Comparison of ENCODE assay signal across 29 cellular contexts in the genomic region with DNA sequence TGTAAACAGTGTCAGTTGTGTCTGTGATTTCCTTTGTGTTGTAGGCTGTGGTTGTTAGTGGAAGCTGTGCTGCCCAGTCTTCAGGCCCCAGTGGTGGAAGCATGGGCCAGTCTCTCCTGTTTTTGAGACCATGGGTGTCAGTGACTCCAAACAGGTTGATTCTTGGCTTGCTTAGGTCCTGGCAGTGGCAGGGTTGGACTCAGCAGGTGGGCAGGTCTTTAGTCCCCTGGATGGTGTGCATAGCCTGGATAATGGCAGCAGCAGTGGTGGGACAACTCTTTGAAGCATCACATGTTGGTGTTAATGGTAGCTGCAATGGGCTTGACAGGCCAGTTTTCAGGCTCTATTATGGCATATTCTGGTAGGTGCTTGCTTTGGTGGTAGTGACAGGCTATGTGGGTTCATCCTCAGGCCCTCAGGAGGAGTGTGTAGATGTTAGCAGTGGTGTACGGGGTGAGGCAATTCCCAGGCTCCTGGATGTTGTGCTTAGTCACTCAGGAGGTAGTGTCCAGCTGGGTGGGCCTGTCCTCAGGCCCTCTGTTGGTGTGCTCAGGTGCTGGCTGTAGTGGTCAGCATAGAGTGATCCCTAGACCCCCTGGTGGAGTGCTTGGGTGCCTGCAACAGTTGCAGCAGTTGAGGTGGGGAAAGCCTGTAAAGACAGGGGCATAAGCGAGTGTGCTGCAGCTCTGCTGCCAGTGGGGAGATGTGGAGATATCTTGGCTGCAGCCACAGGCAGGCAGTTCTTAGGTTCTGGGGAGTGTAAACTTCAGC.
DNase-seq lines count a peak whose midpoint lies in the region; ATAC-seq and TF ChIP-seq lines count a peak whose summit lies in the region.
"Had no signal": no experiment of that assay in that cellular context is flagged by ENCODE, and none has a peak within 500 bp of the region (broad histone marks: within the 10 kb centered on the region; RNA-seq: fewer than 3 reads in every experiment).

No MANE protein-coding gene starts in this region.

- no peak overlapping the region for H2AFZ ChIP-seq in osteoblast (ENCODE audit: low read length)

- H3K27me3 ChIP-seq in osteoblast (ENCODE audit: insufficient read depth, low read length) = no peaks in the 10 kb centered on the region
- H3K27me3 ChIP-seq: BLaER1 treated with 17β-estradiol and CSF1 and Interleukin-3, amounts not matched to agents 10 nM and 100 nM; esophagus muscularis mucosa; heart left ventricle had no signal

- H3K79me2 ChIP-seq in osteoblast (ENCODE audit: insufficient read depth, low read length) = no peaks in the 10 kb centered on the region

- H3K4me2 ChIP-seq in osteoblast (ENCODE audit: insufficient read depth, low read length) = no peak overlapping the region

- DNase-seq in HuH-7 (ENCODE audit: low spot score) (peak; percentile 11), epithelial cell of proximal tubule (ENCODE audit: low read depth) (no peak), osteoblast (ENCODE audit: insufficient read length, low spot score, missing footprints) (peak; percentile 23), KG1 (lab: John Stamatoyannopoulos, UW) (no peak), cerebellar nuclear complex (lab: John Stamatoyannopoulos, UW) (no peak)
- DNase-seq: activated CD4-positive, CD25-positive, alpha-beta regulatory T cell; activated CD8-positive, alpha-beta memory T cell treated with anti-CD3 and anti-CD28 coated beads, Interleukin-2, amount 10 ng/mL, durations not matched to agents 7 days and 5 days; activated gamma-delta T cell treated with Interleukin-2 at 50 U/mL for 16 hours; activated naive CD8-positive, alpha-beta T cell treated with anti-CD3 and anti-CD28 coated beads, Interleukin-2, amount 50 U/mL, for 24 hours; activated T-cell treated with anti-CD3 and anti-CD28 coated beads, Interleukin-2, amount 50 U/mL, for 48 hours; COR-L47; DMS53; foreskin fibroblast; heart left ventricle; NCI-H1048; NCI-H1694; NCI-H446; NCI-H748 treated with DMSO at 0.1 percent for 48 hours; stimulated activated CD4-positive, alpha-beta T cell treated with anti-CD3 and anti-CD28 coated beads, Interleukin-15, amount 100 ng/mL, for 24 hours; trophoblast cell had no signal

- TF ChIP-seq CTCF in epithelial cell of proximal tubule (conservative IDR thresholded peaks at IDR 0.05; ENCODE audit: low read depth, low read length) = peak; percentile 15
- TF ChIP-seq CTCF in osteoblast (IDR thresholded peaks at IDR 0.05; ENCODE audit: extremely low read depth, low read depth, low read length) = no peak

- H4K20me1 ChIP-seq in osteoblast (ENCODE audit: insufficient read depth, low read length) = no peaks in the 10 kb centered on the region
- H4K20me1 ChIP-seq: BLaER1 treated with 17β-estradiol and CSF1 and Interleukin-3, amounts not matched to agents 10 nM and 100 nM had no signal

- no peak overlapping the region for H3K27ac ChIP-seq in osteoblast (ENCODE audit: low read depth, low read length)
- H3K27ac ChIP-seq: BLaER1 treated with 17β-estradiol and CSF1 and Interleukin-3, amounts not matched to agents 10 nM and 100 nM; esophagus muscularis mucosa; heart left ventricle; RWPE1 had no signal

- H3K36me3 ChIP-seq in osteoblast (ENCODE audit: insufficient read depth, low read length) = no peaks in the 10 kb centered on the region
- H3K36me3 ChIP-seq: BLaER1 treated with 17β-estradiol and CSF1 and Interleukin-3, amounts not matched to agents 10 nM and 100 nM; esophagus muscularis mucosa; HAP-1; heart left ventricle had no signal

- peaks cover 3% of the 10 kb centered on the region for H3K9me3 ChIP-seq in osteoblast (ENCODE audit: low read depth, low read length)
- H3K9me3 ChIP-seq: HAP-1 had no signal

- H3K4me3 ChIP-seq in epithelial cell of proximal tubule (ENCODE audit: low read depth, low read length) = no peak overlapping the region
- H3K4me3 ChIP-seq in osteoblast (ENCODE audit: insufficient read depth, low read length) = no peak overlapping the region
- H3K4me3 ChIP-seq: BLaER1 treated with 17β-estradiol and CSF1 and Interleukin-3, amounts not matched to agents 10 nM and 100 nM; esophagus muscularis mucosa; HAP-1; heart left ventricle; lung had no signal

- ATAC-seq in GM18519 (IDR thresholded peaks at IDR 0.05; ENCODE audit: low FRiP score, unreplicated experiment) (peak; percentile 56), GM21381 (IDR thresholded peaks at IDR 0.05; ENCODE audit: unreplicated experiment) (no peak)
- ATAC-seq: activated CD8-positive, alpha-beta memory T cell treated with anti-CD3 and anti-CD28 coated beads, Interleukin-2, amount 10 ng/mL, durations not matched to agents 7 days and 5 days; natural killer cell treated with Interleukin-12 subunit alpha and Interleukin-12 subunit beta and Interleukin-15 and Interleukin-18, amount 100 ng/mL, for 72 hours; stimulated activated effector memory CD8-positive, alpha-beta T cell treated with anti-CD3 and anti-CD28 coated beads, Interleukin-12 subunit alpha, Interleukin-12 subunit beta, amount 100 ng/mL, for 72 hours had no signal

- H3K4me1 ChIP-seq in osteoblast (ENCODE audit: insufficient read depth, low read length) = no peaks in the 10 kb centered on the region
- H3K4me1 ChIP-seq: esophagus muscularis mucosa, HAP-1 had no signal

Comparison
In these comparisons a context has a peak if more than half of its experiments do, and no peak if none do; other contexts are left out.
1. DNase-seq: peak in HuH-7 (single experiment) and osteoblast (single experiment); none in epithelial cell of proximal tubule (single experiment), KG1 (single experiment) and cerebellar nuclear complex (0 of 2).